Comparison of ENCODE assay signal across 1 cellular context in genomic region chr17:50208611-50209061, GRCh38.
A peak's percentile ranks its signal among the peaks of the same experiment; 100 is the strongest.
TF ChIP-seq lines count a peak whose summit lies in the region.

No MANE protein-coding gene starts in this region.

TF ChIP-seq in K562, 482 proteins besides CTCF, POLR2A, EP300 and RAD21 (continued from another document and continues in another):
- TF ChIP-seq ZNF449 (CRISPR knock-in tag; IDR thresholded peaks at IDR 0.05) (no peak), RB1 (IDR thresholded peaks at IDR 0.05; ENCODE audit: low read depth) (0 out of 2 replicates have a peak, but pooled peaks have one; percentile 14), CEBPZ (IDR thresholded peaks at IDR 0.05; ENCODE audit: borderline replicate concordance, low read depth, low read length) (no peak), MBD1 (CRISPR knock-in tag; IDR thresholded peaks at IDR 0.05) (no peak), PHB2 (IDR thresholded peaks at IDR 0.05; ENCODE audit: low read depth) (peak; percentile 91), KDM5B (IDR thresholded peaks at IDR 0.05; ENCODE audit: insufficient replicate concordance, low read depth, low read length) (peak; percentile 36), HLTF (IDR thresholded peaks at IDR 0.05) (peak; percentile 94), E4F1 (CRISPR knock-in tag; IDR thresholded peaks at IDR 0.05; ENCODE audit: borderline replicate concordance) (no peak), NR4A1 (CRISPR knock-in tag; IDR thresholded peaks at IDR 0.05) (no peak), NR4A1 (tag; IDR thresholded peaks at IDR 0.05) (peak; percentile 92), AFF1 (IDR thresholded peaks at IDR 0.05; ENCODE audit: low read depth in 1 of 2, partially characterized antibody in 2 of 2) (peak; percentile 68 to 75), HBP1 (CRISPR knock-in tag; IDR thresholded peaks at IDR 0.05) (0 out of 2 replicates have a peak, but pooled peaks have one; percentile 55), CBX3 (IDR thresholded peaks at IDR 0.05; ENCODE audit: borderline replicate concordance in 1 of 2, low read length in 2 of 2) (peak in 1 of 2 experiments; percentile 90; a peak in 2 of 3 replicates), IRF9 (tag; IDR thresholded peaks at IDR 0.05) (peak; percentile 67; the same call in 1 of the 2 replicates), RUNX1 (IDR thresholded peaks at IDR 0.05; ENCODE audit: low read depth) (no peak), HMGXB4 (CRISPR knock-in tag; IDR thresholded peaks at IDR 0.05) (no peak), SOX6 (IDR thresholded peaks at IDR 0.05) (peak; percentile 92), RBM34 (IDR thresholded peaks at IDR 0.05; ENCODE audit: borderline replicate concordance, insufficient read depth, low read length) (no peak), KDM2B (CRISPR knock-in tag; IDR thresholded peaks at IDR 0.05) (no peak), SRF (CRISPR knock-in tag; IDR thresholded peaks at IDR 0.05) (peak in 1 of 2 experiments; percentile 23; a peak in 1 of 4 replicates), KLF16 (IDR thresholded peaks at IDR 0.05) (peak; percentile 92), PML (IDR thresholded peaks at IDR 0.05; ENCODE audit: low read length) (peak; percentile 81), SMARCE1 (IDR thresholded peaks at IDR 0.05) (peak; percentile 98), SP2 (IDR thresholded peaks at IDR 0.05; ENCODE audit: extremely low read depth, low read depth, low read length, poor library complexity, severe bottlenecking) (no peak), EZH2 (IDR thresholded peaks at IDR 0.05; ENCODE audit: borderline replicate concordance, low read depth, low read length) (no peak), TOE1 (IDR thresholded peaks at IDR 0.05; ENCODE audit: borderline replicate concordance) (peak; percentile 78; the same call in 1 of the 2 replicates), TOE1 (CRISPR knock-in tag; IDR thresholded peaks at IDR 0.05; ENCODE audit: borderline replicate concordance, low read depth) (no peak), YY1 (IDR thresholded peaks at IDR 0.05; ENCODE audit: borderline replicate concordance in 1 of 3, control insufficient read depth in 1 of 3, extremely low read depth in 1 of 3, insufficient read depth in 3 of 3, insufficient read length in 1 of 3, insufficient replicate concordance in 2 of 3, low read depth in 1 of 3, low read length in 2 of 3) (peak in 1 of 3 experiments; percentile 49), ZNF408 (CRISPR knock-in tag; IDR thresholded peaks at IDR 0.05; ENCODE audit: low read depth) (no peak), ZBED1 (IDR thresholded peaks at IDR 0.05) (peak; percentile 85), OTX1 (CRISPR knock-in tag; IDR thresholded peaks at IDR 0.05) (peak; percentile 75; the same call in 1 of the 2 replicates), SIN3B (IDR thresholded peaks at IDR 0.05; ENCODE audit: low read depth) (no peak), ARID1B (IDR thresholded peaks at IDR 0.05) (peak; percentile 99), ZBTB9 (CRISPR knock-in tag; IDR thresholded peaks at IDR 0.05) (peak; percentile 85; the same call in 1 of the 2 replicates), TCF3 (CRISPR knock-in tag; IDR thresholded peaks at IDR 0.05) (peak; percentile 91), ZNF316 (IDR thresholded peaks at IDR 0.05) (no peak), NR2F6 (CRISPR knock-in tag; IDR thresholded peaks at IDR 0.05) (no peak), SNIP1 (IDR thresholded peaks at IDR 0.05; ENCODE audit: low read depth) (0 out of 2 replicates have a peak, but pooled peaks have one; percentile 2), RNF2 (IDR thresholded peaks at IDR 0.05) (peak; percentile 83), ZFP1 (CRISPR knock-in tag; IDR thresholded peaks at IDR 0.05) (no peak), FOXM1 (IDR thresholded peaks at IDR 0.05; ENCODE audit: low read depth) (peak; percentile 93), FOXM1 (CRISPR knock-in tag; IDR thresholded peaks at IDR 0.05; ENCODE audit: low read depth) (no peak), CHD1 (IDR thresholded peaks at IDR 0.05; ENCODE audit: low read length) (no peak), SMARCA4 (IDR thresholded peaks at IDR 0.05) (peak; percentile 99), ZNF589 (CRISPR knock-in tag; IDR thresholded peaks at IDR 0.05; ENCODE audit: low read depth) (0 out of 2 replicates have a peak, but pooled peaks have one; percentile 52), ZNF699 (CRISPR knock-in tag; IDR thresholded peaks at IDR 0.05; ENCODE audit: insufficient replicate concordance) (no peak), TBL1XR1 (IDR thresholded peaks at IDR 0.05; ENCODE audit: low read length in 2 of 2) (peak in 1 of 2 experiments; percentile 83; a peak in 2 of 4 replicates), MCM7 (IDR thresholded peaks at IDR 0.05) (no peak)
